Comparison of ENCODE assay signal across 1 cellular context in genomic region chr4:139243448-139244365, GRCh38.
TF ChIP-seq lines count a peak whose summit lies in the region.

No MANE protein-coding gene starts in this region.

TF ChIP-seq in GM12878, 131 proteins besides CTCF, POLR2A, EP300 and RAD21:
- no peak for TF ChIP-seq CREM (IDR thresholded peaks at IDR 0.05; ENCODE audit: low read depth)
- no peak for TF ChIP-seq ETV6 (conservative IDR thresholded peaks at IDR 0.05 in 1 of 2, IDR thresholded peaks at IDR 0.05 in 1 of 2; ENCODE audit: borderline replicate concordance in 1 of 2, low read depth in 1 of 2)
- no peak for TF ChIP-seq SREBF1 (IDR thresholded peaks at IDR 0.05; ENCODE audit: low read length)
- no peak for TF ChIP-seq EED (IDR thresholded peaks at IDR 0.05; ENCODE audit: low read depth)
- no peak for TF ChIP-seq PBX3 (IDR thresholded peaks at IDR 0.05; ENCODE audit: insufficient replicate concordance, low read depth, low read length)
- no peak for TF ChIP-seq CHD2 (IDR thresholded peaks at IDR 0.05; ENCODE audit: borderline replicate concordance, low read depth, low read length)
- no peak for TF ChIP-seq NR2F1 (conservative IDR thresholded peaks at IDR 0.05)
- TF ChIP-seq NRF1 (conservative IDR thresholded peaks at IDR 0.05; ENCODE audit: low read depth, low read length): no peak
- TF ChIP-seq SMARCA5 (IDR thresholded peaks at IDR 0.05): no peak
- TF ChIP-seq MTA3 (IDR thresholded peaks at IDR 0.05; ENCODE audit: borderline replicate concordance, low read length): no peak
- no peak for TF ChIP-seq MYC (IDR thresholded peaks at IDR 0.05; ENCODE audit: insufficient read depth, insufficient read length, insufficient replicate concordance, low read length, severe bottlenecking)
- TF ChIP-seq TARDBP (IDR thresholded peaks at IDR 0.05; ENCODE audit: borderline replicate concordance): no peak
- TF ChIP-seq NFYA (IDR thresholded peaks at IDR 0.05; ENCODE audit: borderline replicate concordance, low read depth, low read length): no peak
- no peak for TF ChIP-seq ATF7 (IDR thresholded peaks at IDR 0.05; ENCODE audit: low read depth)
- no peak for TF ChIP-seq ZBTB33 (IDR thresholded peaks at IDR 0.05)
